In the genomic region with DNA sequence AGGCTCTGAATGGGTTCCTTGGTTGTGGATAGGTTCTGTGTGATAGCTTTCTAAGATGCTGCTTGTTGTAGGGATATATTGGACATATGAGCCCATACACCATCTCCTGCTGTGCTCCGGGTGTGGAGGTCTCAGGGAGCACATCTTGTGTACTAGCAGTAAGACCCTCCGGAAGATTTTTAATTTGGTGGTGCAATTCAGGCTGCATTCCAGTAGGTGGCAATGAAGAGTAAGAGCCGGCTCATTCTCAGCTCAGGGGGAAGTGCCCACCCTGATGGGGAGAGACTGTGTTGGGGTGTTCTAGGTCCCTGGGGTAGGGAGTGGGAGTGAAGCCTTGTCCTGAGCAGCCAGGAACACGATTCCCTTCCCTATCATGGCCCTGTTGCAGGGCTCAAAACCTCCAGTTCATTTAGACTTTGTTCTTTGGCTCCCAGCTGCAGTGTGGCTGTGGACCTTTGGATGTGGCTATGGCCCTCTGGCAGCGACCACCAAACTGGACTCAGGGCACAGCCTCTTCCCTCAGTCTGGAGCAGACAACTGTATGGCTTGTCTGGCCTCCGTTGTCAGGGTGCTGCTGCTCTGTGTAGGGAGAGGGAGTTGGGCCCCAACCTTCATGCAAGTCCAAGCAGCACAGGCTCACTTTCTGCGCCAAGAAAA, we compare ENCODE assay signal across 8 cellular contexts.
A peak's percentile ranks its signal among the peaks of the same experiment; 100 is the strongest.
DNase-seq lines count a peak whose midpoint lies in the region; ATAC-seq and TF ChIP-seq lines count a peak whose summit lies in the region.

No MANE protein-coding gene starts in this region.

- DNase-seq in GM12864 (ENCODE audit: low read depth) (no peak), HK-2 (ENCODE audit: unreplicated experiment) (no peak), epidermal melanocyte (ENCODE audit: insufficient read length, low spot score) (no peak), inferior parietal cortex (ENCODE audit: extremely low spot score) (no peak)

- H3K4me1 ChIP-seq in liver (ENCODE audit: control insufficient read depth in 4 of 4, insufficient read depth in 4 of 4, low read length in 3 of 4) = peaks cover 0 to 3% (median 0%) of the 10 kb centered on the region in 4 donors

- H3K27ac ChIP-seq in VCaP (no peak overlapping the region), liver (ENCODE audit: low read depth in 1 of 2, low read length in 2 of 2) (no peak overlapping the region)

- H3K9ac ChIP-seq in liver (ENCODE audit: low read depth in 1 of 2, low read length in 2 of 2) = no peak overlapping the region

- TF ChIP-seq CTCF in GM12864 (IDR thresholded peaks at IDR 0.05; ENCODE audit: low read depth, low read length, missing control alignments) = peak; percentile 79
- TF ChIP-seq CTCF in VCaP (conservative IDR thresholded peaks at IDR 0.05) = peak; percentile 88
- peak; percentile 56 for TF ChIP-seq CTCF in liver (IDR thresholded peaks at IDR 0.05; ENCODE audit: low read depth, low read length, missing input control)

- 32% methylated on average over 7 of the region's 7 CpGs for WGBS in liver

- peak; percentile 44 for ATAC-seq in HG02678 (IDR thresholded peaks at IDR 0.05; ENCODE audit: unreplicated experiment)
- no peak for ATAC-seq in GM21825 (IDR thresholded peaks at IDR 0.05; ENCODE audit: unreplicated experiment)

- peaks cover 0 to 5% (median 0%) of the 10 kb centered on the region in 4 donors for H3K27me3 ChIP-seq in liver (ENCODE audit: control insufficient read depth in 4 of 4, insufficient read depth in 4 of 4, low read length in 3 of 4)

- H3K36me3 ChIP-seq in liver (ENCODE audit: control insufficient read depth in 4 of 4, insufficient read depth in 3 of 4, low read depth in 1 of 4, low read length in 3 of 4) = no peaks in the 10 kb centered on the region

- H3K4me3 ChIP-seq in GM12864 (ENCODE audit: low read depth, low read length) = no peak overlapping the region
- no peak overlapping the region for H3K4me3 ChIP-seq in liver (ENCODE audit: low read depth in 1 of 3, low read length in 3 of 3)

- peak; percentile 62 to 71 for TF ChIP-seq RAD21 in liver (IDR thresholded peaks at IDR 0.05)

- no peaks in the 10 kb centered on the region for H3K9me3 ChIP-seq in liver (ENCODE audit: control insufficient read depth in 4 of 4, low read length in 3 of 4)

TF ChIP-seq in liver, 16 proteins besides CTCF, POLR2A, EP300 and RAD21:
- TF ChIP-seq, protein P1, sequence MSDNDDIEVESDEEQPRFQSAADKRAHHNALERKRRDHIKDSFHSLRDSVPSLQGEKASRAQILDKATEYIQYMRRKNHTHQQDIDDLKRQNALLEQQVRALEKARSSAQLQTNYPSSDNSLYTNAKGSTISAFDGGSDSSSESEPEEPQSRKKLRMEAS (IDR thresholded peaks at IDR 0.05) = no peak
- TF ChIP-seq JUND (IDR thresholded peaks at IDR 0.05) (no peak), GABPA (IDR thresholded peaks at IDR 0.05 in 1 of 2, conservative IDR thresholded peaks at IDR 0.05 in 1 of 2) (no peak), FOXA2 (IDR thresholded peaks at IDR 0.05) (no peak)
- TF ChIP-seq, protein P2, sequence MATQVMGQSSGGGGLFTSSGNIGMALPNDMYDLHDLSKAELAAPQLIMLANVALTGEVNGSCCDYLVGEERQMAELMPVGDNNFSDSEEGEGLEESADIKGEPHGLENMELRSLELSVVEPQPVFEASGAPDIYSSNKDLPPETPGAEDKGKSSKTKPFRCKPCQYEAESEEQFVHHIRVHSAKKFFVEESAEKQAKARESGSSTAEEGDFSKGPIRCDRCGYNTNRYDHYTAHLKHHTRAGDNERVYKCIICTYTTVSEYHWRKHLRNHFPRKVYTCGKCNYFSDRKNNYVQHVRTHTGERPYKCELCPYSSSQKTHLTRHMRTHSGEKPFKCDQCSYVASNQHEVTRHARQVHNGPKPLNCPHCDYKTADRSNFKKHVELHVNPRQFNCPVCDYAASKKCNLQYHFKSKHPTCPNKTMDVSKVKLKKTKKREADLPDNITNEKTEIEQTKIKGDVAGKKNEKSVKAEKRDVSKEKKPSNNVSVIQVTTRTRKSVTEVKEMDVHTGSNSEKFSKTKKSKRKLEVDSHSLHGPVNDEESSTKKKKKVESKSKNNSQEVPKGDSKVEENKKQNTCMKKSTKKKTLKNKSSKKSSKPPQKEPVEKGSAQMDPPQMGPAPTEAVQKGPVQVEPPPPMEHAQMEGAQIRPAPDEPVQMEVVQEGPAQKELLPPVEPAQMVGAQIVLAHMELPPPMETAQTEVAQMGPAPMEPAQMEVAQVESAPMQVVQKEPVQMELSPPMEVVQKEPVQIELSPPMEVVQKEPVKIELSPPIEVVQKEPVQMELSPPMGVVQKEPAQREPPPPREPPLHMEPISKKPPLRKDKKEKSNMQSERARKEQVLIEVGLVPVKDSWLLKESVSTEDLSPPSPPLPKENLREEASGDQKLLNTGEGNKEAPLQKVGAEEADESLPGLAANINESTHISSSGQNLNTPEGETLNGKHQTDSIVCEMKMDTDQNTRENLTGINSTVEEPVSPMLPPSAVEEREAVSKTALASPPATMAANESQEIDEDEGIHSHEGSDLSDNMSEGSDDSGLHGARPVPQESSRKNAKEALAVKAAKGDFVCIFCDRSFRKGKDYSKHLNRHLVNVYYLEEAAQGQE (IDR thresholded peaks at IDR 0.05) = no peak
